31 cellular contexts compared by ENCODE assay signal in genomic region chr12:55657282-55657681, GRCh38. TPM values are rescaled to one million over a fixed set of nuclear protein-coding genes. Genes with fewer than 3 reads are reported as not detected.
"Had no signal": no experiment of that assay in that cellular context is flagged by ENCODE, and none has a peak within 500 bp of the region (broad histone marks: within the 10 kb centered on the region; RNA-seq: fewer than 3 reads in every experiment).

No MANE protein-coding gene starts in this region.

- H3K4me3 ChIP-seq: lung, ovary, right lobe of liver, stomach, testis, thyroid gland, transverse colon, upper lobe of right lung had no signal

- H3K27me3 ChIP-seq: ovary, right lobe of liver, stomach, testis, thyroid gland, transverse colon, upper lobe of right lung had no signal

- H3K4me1 ChIP-seq: thyroid gland had no signal

- H3K9me3 ChIP-seq: ovary, right lobe of liver, stomach, testis, thyroid gland, transverse colon, upper lobe of right lung had no signal

- FAIRE-seq: urothelium cell line had no signal

- H3K27ac ChIP-seq: ovary, right lobe of liver, stomach, thyroid gland, upper lobe of right lung had no signal

- ATAC-seq: natural killer cell; stimulated activated naive B cell treated with anti-CD40 and anti-IgM and Interleukin-4, amounts not matched to agents 10 μg/mL and 1 μg/mL and 100 μg/mL, for 72 hours; stimulated activated naive CD8-positive, alpha-beta T cell treated with anti-CD3 and anti-CD28 coated beads, Interleukin-15, Interleukin-2, amounts not matched to agents 100 U/mL and 50 U/mL, for 24 hours had no signal

- H3K36me3 ChIP-seq: ovary, right lobe of liver, stomach, thyroid gland, transverse colon, upper lobe of right lung had no signal

- DNase-seq: head of caudate nucleus; islet precursor cell; mesendoderm; naive B cell; natural killer cell; ovary; retina; stimulated activated CD4-positive, alpha-beta T cell treated with anti-CD3 and anti-CD28 coated beads, Interleukin-12 subunit alpha, Interleukin-12 subunit beta, amount 100 ng/mL, for 4 hours; stimulated activated CD4-positive, alpha-beta T cell treated with anti-CD3 and anti-CD28 coated beads, Interleukin-15, amount 100 ng/mL, for 24 hours; stimulated activated CD4-positive, alpha-beta T cell treated with anti-CD3 and anti-CD28 coated beads, Interleukin-2, amount 100 ng/mL, for 24 hours; stimulated activated CD4-positive, alpha-beta T cell treated with anti-CD3 and anti-CD28 coated beads, Interleukin-4, amount 100 ng/mL, for 1 hour; stimulated activated naive B cell treated with anti-CD40 and anti-IgM and Interleukin-4, amounts not matched to agents 10 μg/mL and 1 μg/mL and 100 μg/mL, for 72 hours; stimulated activated naive CD8-positive, alpha-beta T cell treated with anti-CD3 and anti-CD28 coated beads, Interleukin-15, Interleukin-2, amounts not matched to agents 100 U/mL and 50 U/mL, for 24 hours; stomach; testis; thyroid gland; transverse colon; upper lobe of right lung had no signal

RNA-seq across cellular contexts. Expression of gene OR10P1, which starts 20.6 kb away (rescaled TPM):
- total RNA-seq: kidney epithelial cell, left lobe of liver, lower leg skin, lung, mesothelial cell of epicardium, mononuclear cell, natural killer cell, omental fat pad, ovary, progenitor cell of endocrine pancreas, pulmonary artery endothelial cell, right lobe of liver, skeletal muscle tissue, stomach, testis, thyroid gland, transverse colon, upper lobe of right lung had no signal
- polyA plus RNA-seq: lung, neural cell, ovary, stomach had no signal
